19 cellular contexts compared by ENCODE assay signal in genomic region chr5:55674340-55674739, GRCh38.
"Had no signal": no experiment of that assay in that cellular context is flagged by ENCODE, and none has a peak within 500 bp of the region (broad histone marks: within the 10 kb centered on the region; RNA-seq: fewer than 3 reads in every experiment).

No MANE protein-coding gene starts in this region.

- H3K9me3 Mint-ChIP-seq: central memory CD8-positive, alpha-beta T cell; dendritic cell treated with granulocyte-macrophage colony-stimulating factor and Interleukin-4, amounts not matched to agents 40 ng/mL and 50 ng/mL, for 4 days; effector memory CD8-positive, alpha-beta T cell; naive thymus-derived CD8-positive, alpha-beta T cell had no signal

- ATAC-seq: effector memory CD8-positive, alpha-beta T cell; gastrocnemius medialis; left lobe of liver; naive thymus-derived CD8-positive, alpha-beta T cell; psoas muscle; sciatic nerve had no signal

- H3K4me1 Mint-ChIP-seq: central memory CD8-positive, alpha-beta T cell had no signal

- H2AFZ ChIP-seq: parathyroid adenoma had no signal

- H3K27me3 ChIP-seq: esophagus muscularis mucosa, gastrocnemius medialis, transverse colon had no signal

- H3K27ac ChIP-seq: epithelial cell of prostate, parathyroid adenoma, psoas muscle had no signal

- H3K27me3 Mint-ChIP-seq: central memory CD8-positive, alpha-beta T cell; dendritic cell treated with granulocyte-macrophage colony-stimulating factor and Interleukin-4, amounts not matched to agents 40 ng/mL and 50 ng/mL, for 4 days; effector memory CD8-positive, alpha-beta T cell; naive thymus-derived CD8-positive, alpha-beta T cell had no signal

- H3K4me3 ChIP-seq: esophagus muscularis mucosa, gastrocnemius medialis, psoas muscle, skin epidermis, transverse colon had no signal

- H3K4me3 Mint-ChIP-seq: central memory CD8-positive, alpha-beta T cell; dendritic cell treated with granulocyte-macrophage colony-stimulating factor and Interleukin-4, amounts not matched to agents 40 ng/mL and 50 ng/mL, for 4 days; effector memory CD8-positive, alpha-beta T cell; naive thymus-derived CD8-positive, alpha-beta T cell had no signal

- H3K27ac Mint-ChIP-seq: dendritic cell treated with granulocyte-macrophage colony-stimulating factor and Interleukin-4, amounts not matched to agents 40 ng/mL and 50 ng/mL, for 4 days; naive thymus-derived CD8-positive, alpha-beta T cell had no signal

- DNase-seq: effector memory CD8-positive, alpha-beta T cell; gastrocnemius medialis; glutamatergic neuron; islet precursor cell; mammary epithelial cell; naive thymus-derived CD8-positive, alpha-beta T cell; occipital lobe; psoas muscle; retina; stimulated activated naive CD4-positive, alpha-beta T cell; transverse colon had no signal

- H3K79me2 ChIP-seq: parathyroid adenoma had no signal

- H3K36me3 ChIP-seq: esophagus muscularis mucosa, gastrocnemius medialis, transverse colon had no signal

- H3K9me3 ChIP-seq: esophagus muscularis mucosa, gastrocnemius medialis, psoas muscle, transverse colon had no signal

- H3K9ac ChIP-seq: parathyroid adenoma had no signal
